17 cellular contexts compared by ENCODE assay signal in the genomic region with DNA sequence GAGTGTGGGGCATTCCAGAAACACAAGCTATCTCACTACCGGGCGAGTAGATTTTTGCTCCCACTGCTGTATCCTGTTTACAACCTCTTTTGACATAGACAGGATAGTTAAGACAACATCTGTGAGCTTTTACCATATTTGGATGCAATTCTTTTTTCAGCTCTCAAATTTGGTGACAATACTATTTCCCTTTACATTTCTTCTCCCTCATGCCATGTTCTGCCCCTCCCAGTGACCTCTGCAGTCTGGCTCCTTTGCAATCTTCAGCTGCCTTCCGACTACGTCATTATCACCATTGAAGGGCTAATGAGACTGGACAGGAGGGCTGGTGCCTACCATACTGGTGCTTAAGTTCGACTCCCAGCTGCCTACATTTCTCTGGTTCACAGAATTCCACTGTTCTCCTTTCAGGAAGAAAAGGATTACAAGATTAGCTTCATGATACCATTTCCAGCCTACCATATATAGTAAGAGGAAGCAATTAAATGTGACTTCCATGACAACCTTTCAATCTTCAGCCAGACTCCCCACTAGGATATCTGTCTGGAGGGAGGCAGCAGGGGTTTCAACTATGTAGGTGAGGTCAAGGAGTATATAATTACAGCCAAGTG.
A peak's percentile ranks its signal among the peaks of the same experiment; 100 is the strongest.
DNase-seq lines count a peak whose midpoint lies in the region; ATAC-seq and TF ChIP-seq lines count a peak whose summit lies in the region.
"Had no signal": no experiment of that assay in that cellular context is flagged by ENCODE, and none has a peak within 500 bp of the region (broad histone marks: within the 10 kb centered on the region; RNA-seq: fewer than 3 reads in every experiment).

No MANE protein-coding gene starts in this region.

- H3K9me3 ChIP-seq in thyroid gland = no peaks in the 10 kb centered on the region
- H3K9me3 ChIP-seq: esophagus squamous epithelium, vagina had no signal

- peak overlapping the region; percentile 59 to 88 (median 67) for H3K27ac ChIP-seq in thyroid gland
- H3K27ac ChIP-seq: esophagus squamous epithelium, vagina had no signal

- WGBS in thyroid gland, 2 donors = 86 to 90% methylated on average over 5 of the region's 5 CpGs

- no peaks in the 10 kb centered on the region for H3K36me3 ChIP-seq in thyroid gland
- H3K36me3 ChIP-seq: esophagus squamous epithelium, vagina had no signal

- no peak for ATAC-seq in HG02642 (IDR thresholded peaks at IDR 0.05; ENCODE audit: poor library complexity, unreplicated experiment)

- H3K4me1 ChIP-seq in thyroid gland = peaks cover 40 to 70% of the 10 kb centered on the region in 2 donors
- H3K4me1 ChIP-seq: vagina had no signal

- no peak for TF ChIP-seq POLR2A in thyroid gland (IDR thresholded peaks at IDR 0.05)

- no peak for TF ChIP-seq CTCF in thyroid gland (IDR thresholded peaks at IDR 0.05)

- H3K4me3 ChIP-seq in thyroid gland (replicated peaks in 1 of 3) = no peak overlapping the region
- H3K4me3 ChIP-seq: esophagus squamous epithelium, lung, vagina had no signal

- intact Hi-C loops in thyroid gland (cut with DNase I) = no loop called here

- no peaks in the 10 kb centered on the region for H3K27me3 ChIP-seq in thyroid gland
- H3K27me3 ChIP-seq: esophagus squamous epithelium, vagina had no signal

- DNase-seq in NCI-H510A treated with DMSO at 0.1 percent for 48 hours (lab: John Stamatoyannopoulos, UW) (peak; percentile 41), NCI-H510A (lab: John Stamatoyannopoulos, UW) (no peak), NCI-H82 treated with DMSO at 0.1 percent for 48 hours (lab: John Stamatoyannopoulos, UW; ENCODE audit: unreplicated experiment) (peak; percentile 49), left kidney (ENCODE audit: low read depth, low spot score) (peak; percentile 57), thyroid gland (no peak), 8988T (no peak)
- no peak for DNase-seq in activated T-cell treated with anti-CD3 and anti-CD28 coated beads, Interleukin-2, amount 50 U/mL, for 48 hours
- DNase-seq: activated CD8-positive, alpha-beta memory T cell treated with anti-CD3 and anti-CD28 coated beads for 24 hours; CD4-positive, alpha-beta memory T cell; DMS79 treated with DMSO at 0.1 percent for 48 hours; esophagus squamous epithelium; glutamatergic neuron; immature natural killer cell; T-helper 1 cell had no signal

Comparison
In these comparisons a context has a peak if more than half of its experiments do, and no peak if none do; other contexts are left out.
1. DNase-seq: peak in NCI-H510A treated with DMSO at 0.1 percent for 48 hours (single experiment), NCI-H82 treated with DMSO at 0.1 percent for 48 hours (single experiment) and left kidney (single experiment); none in NCI-H510A (single experiment), thyroid gland (0 of 2), 8988T (single experiment) and activated T-cell treated with anti-CD3 and anti-CD28 coated beads, Interleukin-2, amount 50 U/mL, for 48 hours (0 of 2).